Comparison of ENCODE assay signal across 8 cellular contexts in the genomic region with DNA sequence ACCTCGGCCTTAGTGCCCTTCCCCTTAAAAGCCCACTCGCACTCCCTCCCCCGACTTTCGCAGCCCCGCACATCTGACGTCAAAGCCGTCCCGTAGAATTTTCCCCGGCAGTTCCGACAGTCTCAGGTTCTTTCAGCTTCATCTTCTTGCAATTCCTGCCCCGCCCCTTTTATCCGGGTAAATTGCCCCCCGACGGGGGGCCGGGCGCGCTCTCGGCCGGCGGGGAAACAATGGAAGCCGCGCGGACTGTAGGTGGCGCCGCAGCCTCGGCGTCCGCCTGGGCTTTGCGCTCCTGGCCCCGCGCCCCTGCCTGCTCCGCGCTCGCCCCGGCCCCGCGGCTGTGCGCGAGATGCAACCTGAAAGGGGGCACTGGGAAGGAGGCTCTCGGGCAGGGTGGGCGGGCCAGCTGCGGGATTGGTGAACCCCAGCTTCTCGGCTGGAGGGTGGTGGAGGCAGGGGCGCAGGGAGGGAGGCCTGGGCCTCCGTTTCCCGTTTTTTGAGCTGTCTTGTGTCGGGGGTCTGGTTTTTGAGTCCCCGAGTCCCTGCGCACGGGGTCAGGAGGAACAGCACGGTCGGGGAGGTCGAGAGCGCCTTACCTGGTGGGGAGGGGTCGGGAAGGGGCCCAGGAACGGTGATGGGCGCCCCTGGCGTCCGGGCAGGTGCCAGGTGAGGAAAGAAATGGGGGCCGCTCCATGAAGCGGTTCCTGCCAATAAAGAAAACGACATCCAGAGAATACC. TPM values are rescaled to one million over a fixed set of nuclear protein-coding genes. Genes with fewer than 3 reads are reported as not detected.
A peak's percentile ranks its signal among the peaks of the same experiment; 100 is the strongest.
DNase-seq lines count a peak whose midpoint lies in the region; ATAC-seq and TF ChIP-seq lines count a peak whose summit lies in the region.

No MANE protein-coding gene starts in this region.

- H3K4me3 ChIP-seq in GM12865 (ENCODE audit: low read depth, low read length) (no peak overlapping the region), dorsolateral prefrontal cortex (peak overlapping the region in 10 of 59 donors; percentile 10 to 31 (median 20)), neural cell (ENCODE audit: low read length) (peak overlapping the region; percentile 62)

- H3K27ac Mint-ChIP-seq in activated T-helper 2 cell treated with anti-CD3 and anti-CD28 coated beads, Interferon-gamma antibody, Interleukin-2, Interleukin-4, amounts not matched to agents 10 μg/mL and 5 μg/mL and 100 μg/mL, durations not matched to agents 14 hours and 24 hours and 36 hours = no peak overlapping the region

- H3K36me3 Mint-ChIP-seq in activated T-helper 2 cell treated with anti-CD3 and anti-CD28 coated beads, Interferon-gamma antibody, Interleukin-2, Interleukin-4, amounts not matched to agents 10 μg/mL and 5 μg/mL and 100 μg/mL, durations not matched to agents 14 hours and 24 hours and 36 hours (ENCODE audit: low read depth) = no peaks in the 10 kb centered on the region

- H3F3A ChIP-seq in neural cell (ENCODE audit: insufficient read depth, low read length, poor library complexity, severe bottlenecking) = no peaks in the 10 kb centered on the region

- peaks cover 27% of the 10 kb centered on the region for H3K79me2 ChIP-seq in neural cell (replicated peaks; ENCODE audit: insufficient read depth, low read length)

- TF ChIP-seq RAD21 in neural cell (conservative IDR thresholded peaks at IDR 0.05) = peak; percentile 88

- H3K4me3 Mint-ChIP-seq in activated T-helper 2 cell treated with anti-CD3 and anti-CD28 coated beads, Interferon-gamma antibody, Interleukin-2, Interleukin-4, amounts not matched to agents 10 μg/mL and 5 μg/mL and 100 μg/mL, durations not matched to agents 14 hours and 24 hours and 36 hours (ENCODE audit: low read depth) = no peak overlapping the region

- peaks cover 62% of the 10 kb centered on the region for H3K27me3 Mint-ChIP-seq in activated T-helper 2 cell treated with anti-CD3 and anti-CD28 coated beads, Interferon-gamma antibody, Interleukin-2, Interleukin-4, amounts not matched to agents 10 μg/mL and 5 μg/mL and 100 μg/mL, durations not matched to agents 14 hours and 24 hours and 36 hours (ENCODE audit: low read depth)

- H4K20me1 ChIP-seq in neural cell (ENCODE audit: insufficient read depth) = no peaks in the 10 kb centered on the region

- peak; percentile 26 for TF ChIP-seq EP300 in neural cell (conservative IDR thresholded peaks at IDR 0.05; ENCODE audit: poor library complexity, severe bottlenecking)

- H3K4me1 Mint-ChIP-seq in activated T-helper 2 cell treated with anti-CD3 and anti-CD28 coated beads, Interferon-gamma antibody, Interleukin-2, Interleukin-4, amounts not matched to agents 10 μg/mL and 5 μg/mL and 100 μg/mL, durations not matched to agents 14 hours and 24 hours and 36 hours (ENCODE audit: low read depth) = peaks cover 5% of the 10 kb centered on the region

- H3K9me3 ChIP-seq in neural cell (ENCODE audit: low read length) = no peaks in the 10 kb centered on the region

- H3K4me2 ChIP-seq in neural cell (ENCODE audit: low read length) = peak overlapping the region; percentile 57

- peak overlapping the region; percentile 63 for H3K9ac ChIP-seq in neural cell (ENCODE audit: low read length)

- intact Hi-C loops in dorsolateral prefrontal cortex (cut with DNase I) = no loop called here
- intact Hi-C loops in activated T-helper 2 cell treated with anti-CD3 and anti-CD28 coated beads, Interferon-gamma antibody, Interleukin-2, Interleukin-4, amounts not matched to agents 10 μg/mL and 5 μg/mL and 100 μg/mL, durations not matched to agents 14 hours and 24 hours and 36 hours (cut with micrococcal nuclease) = loop anchor here (2.0 to 10.0 kb wide), 5 partner anchors 66 to 373 kb away; partner anchors contain the start of genes ANO1, FGF3 and FGF4

- H3K36me3 ChIP-seq in neural cell (ENCODE audit: insufficient read depth, low read length) = no peaks in the 10 kb centered on the region

- no peak overlapping the region for H3K27ac ChIP-seq in dorsolateral prefrontal cortex
- H3K27ac ChIP-seq in neural cell (ENCODE audit: low read length) = peak overlapping the region; percentile 70

- H3K27me3 ChIP-seq in dorsolateral prefrontal cortex (peaks cover 0 to 76% (median 62%) of the 10 kb centered on the region in 45 donors), neural cell (ENCODE audit: insufficient read depth, low read depth, low read length) (peaks cover 26% of the 10 kb centered on the region)

- ATAC-seq in HG03432 (IDR thresholded peaks at IDR 0.05; ENCODE audit: unreplicated experiment) (no peak), HG02840 (IDR thresholded peaks at IDR 0.05; ENCODE audit: low FRiP score, unreplicated experiment) (no peak), GM21390 (IDR thresholded peaks at IDR 0.05; ENCODE audit: unreplicated experiment) (no peak)

- H3K9me2 ChIP-seq in neural cell (ENCODE audit: insufficient read depth, low read length) = no peaks in the 10 kb centered on the region

- H3K9me3 Mint-ChIP-seq in activated T-helper 2 cell treated with anti-CD3 and anti-CD28 coated beads, Interferon-gamma antibody, Interleukin-2, Interleukin-4, amounts not matched to agents 10 μg/mL and 5 μg/mL and 100 μg/mL, durations not matched to agents 14 hours and 24 hours and 36 hours = no peaks in the 10 kb centered on the region

- TF ChIP-seq CTCF in GM12865 (IDR thresholded peaks at IDR 0.05; ENCODE audit: insufficient read depth, low read depth, low read length, missing control alignments) = peak; percentile 24
- TF ChIP-seq CTCF in dorsolateral prefrontal cortex (IDR thresholded peaks at IDR 0.05 in 54 of 56, conservative IDR thresholded peaks at IDR 0.05 in 2 of 56; ENCODE audit: low read depth in 1 of 56, partially characterized antibody in 56 of 56) = peak in 39 of 56 donors; percentile 9 to 59 (median 30)
- TF ChIP-seq CTCF in neural cell (IDR thresholded peaks at IDR 0.05; ENCODE audit: poor library complexity, severe bottlenecking) = peak; percentile 86

- H2AFZ ChIP-seq in neural cell (ENCODE audit: low read depth, low read length) = peak overlapping the region; percentile 60

- DNase-seq in GM12865 (ENCODE audit: low read depth) (no peak), NCI-H2227 treated with DMSO at 0.1 percent for 48 hours (lab: John Stamatoyannopoulos, UW) (peak; percentile 62), dorsolateral prefrontal cortex (peak in 1 of 10 donors; percentile 4)
- DNase-seq in activated T-helper 2 cell treated with anti-CD3 and anti-CD28 coated beads, Interferon-gamma antibody, Interleukin-2, Interleukin-4, amounts not matched to agents 10 μg/mL and 5 μg/mL and 100 μg/mL, durations not matched to agents 14 hours and 24 hours and 36 hours (ENCODE audit: low spot score) = no peak

TF ChIP-seq in neural cell, 6 proteins besides CTCF, POLR2A, EP300 and RAD21:
- TF ChIP-seq POLR2AphosphoS5 (IDR thresholded peaks at IDR 0.05) (peak; percentile 34), MXI1 (conservative IDR thresholded peaks at IDR 0.05; ENCODE audit: poor library complexity, severe bottlenecking) (no peak), SMC3 (conservative IDR thresholded peaks at IDR 0.05; ENCODE audit: poor library complexity) (peak; percentile 81), REST (IDR thresholded peaks at IDR 0.05; ENCODE audit: borderline replicate concordance) (no peak), TAF1 (IDR thresholded peaks at IDR 0.05; ENCODE audit: low read depth) (no peak), EZH2 (IDR thresholded peaks at IDR 0.05; ENCODE audit: borderline replicate concordance, insufficient read depth, low read length, poor library complexity, severe bottlenecking) (no peak)

RNA-seq across cellular contexts. Expression of gene FGF19, which starts 0.9 kb away (rescaled TPM):
- total RNA-seq in dorsolateral prefrontal cortex = not detected
- 4.6 and 6.2 TPM in 2 replicates for polyA plus RNA-seq in neural cell
- 7.8 and 8.5 TPM in 2 replicates for polyA minus RNA-seq in neural cell
- total RNA-seq in activated T-helper 2 cell treated with anti-CD3 and anti-CD28 coated beads, Interferon-gamma antibody, Interleukin-2, Interleukin-4, amounts not matched to agents 10 μg/mL and 5 μg/mL and 100 μg/mL, durations not matched to agents 14 hours and 24 hours and 36 hours = not detected in 2 replicates

RNA-seq across cellular contexts. Expression of gene LTO1, which starts 29.5 kb away (rescaled TPM):
- 10 to 100 TPM; 33.4 to 74.6 (median 51.9) TPM for total RNA-seq in dorsolateral prefrontal cortex
- 44.4 and 47.9 TPM in 2 replicates for polyA plus RNA-seq in neural cell
- 24.8 and 28.0 TPM in 2 replicates for polyA minus RNA-seq in neural cell
- total RNA-seq in activated T-helper 2 cell treated with anti-CD3 and anti-CD28 coated beads, Interferon-gamma antibody, Interleukin-2, Interleukin-4, amounts not matched to agents 10 μg/mL and 5 μg/mL and 100 μg/mL, durations not matched to agents 14 hours and 24 hours and 36 hours = 24.4 and 26.4 TPM in 2 replicates

Comparison
In these comparisons a context has a peak if more than half of its experiments do, and no peak if none do; other contexts are left out.
1. CTCF ChIP-seq: peak in every context shown above with its lines; median percentile 86 in neural cell; 30 in dorsolateral prefrontal cortex; 24 in GM12865.